8 cellular contexts compared by ENCODE assay signal in the genomic region with DNA sequence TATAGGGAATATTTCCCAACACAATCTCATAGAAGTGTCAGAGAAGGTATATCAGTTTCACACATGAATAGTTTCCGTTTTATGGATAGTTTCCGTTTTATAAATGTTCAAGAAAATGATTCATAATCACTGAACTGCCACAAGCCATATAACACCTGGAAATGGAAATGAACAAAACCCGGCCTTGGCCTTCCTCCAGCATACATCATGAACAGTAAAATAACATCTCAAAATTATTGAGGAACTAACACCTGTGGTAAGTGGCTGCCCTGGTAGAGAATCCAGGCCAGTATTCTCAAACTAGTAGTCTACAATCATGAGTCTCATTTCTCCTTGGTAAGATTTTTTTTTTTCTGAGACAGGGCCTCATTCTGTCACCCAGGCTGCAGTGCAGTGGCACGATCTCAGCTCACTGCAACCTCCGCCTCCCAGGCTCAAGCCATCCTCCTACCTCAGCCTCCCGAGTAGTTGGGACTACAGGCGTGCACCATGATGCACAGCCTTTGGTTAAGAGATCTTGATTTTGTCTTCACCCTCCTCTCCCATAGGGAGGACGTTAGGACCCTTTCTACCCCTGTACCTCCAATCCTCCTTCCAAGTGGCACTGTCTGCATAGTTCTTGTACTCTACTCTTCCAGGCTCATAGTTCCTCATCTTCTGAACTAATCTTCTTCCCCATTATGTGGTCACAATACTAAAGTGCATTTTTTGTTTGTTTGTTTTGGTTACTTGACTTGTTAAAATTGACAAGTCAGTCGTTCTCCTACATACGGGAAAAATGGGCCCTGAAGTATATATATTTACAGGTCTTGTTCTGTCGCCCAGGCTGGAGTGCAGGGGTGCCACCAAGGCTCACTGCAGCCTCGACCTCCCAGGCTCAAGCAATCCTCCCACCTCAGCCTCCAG. TPM values are rescaled to one million over a fixed set of nuclear protein-coding genes. Genes with fewer than 3 reads are reported as not detected.
A peak's percentile ranks its signal among the peaks of the same experiment; 100 is the strongest.
DNase-seq lines count a peak whose midpoint lies in the region; ATAC-seq and TF ChIP-seq lines count a peak whose summit lies in the region.

No MANE protein-coding gene starts in this region.

- H3K9ac ChIP-seq in HUES64 (ENCODE audit: low read depth, low read length): peak overlapping the region; percentile 75
- peak overlapping the region; percentile 98 for H3K9ac ChIP-seq in adipocyte (ENCODE audit: low read length)
- H3K9ac ChIP-seq in muscle layer of colon (ENCODE audit: low read length): no peak overlapping the region

- H3K4me3 ChIP-seq in GM06990 (replicated peaks; ENCODE audit: low read depth, low read length) (peak overlapping the region; percentile 57), HUES64 (ENCODE audit: low read length) (peak overlapping the region; percentile 65), adipocyte (ENCODE audit: low read length) (peak overlapping the region; percentile 91), muscle layer of colon (ENCODE audit: low read depth in 1 of 2, low read length in 2 of 2) (peak overlapping the region; percentile 34 to 38), upper lobe of right lung (peak overlapping the region; percentile 65)

- H3K27me3 ChIP-seq in GM06990 (replicated peaks; ENCODE audit: control insufficient read depth, insufficient read depth, low read length) (no peaks in the 10 kb centered on the region), HUES64 (ENCODE audit: insufficient read depth, low read length) (no peaks in the 10 kb centered on the region), adipocyte (replicated peaks; ENCODE audit: control insufficient read depth, insufficient read depth, low read length) (peaks cover 5% of the 10 kb centered on the region), muscle layer of colon (ENCODE audit: control insufficient read depth in 1 of 2, insufficient read depth in 2 of 2, low read length in 2 of 2) (no peaks in the 10 kb centered on the region), upper lobe of right lung (no peaks in the 10 kb centered on the region)

- TF ChIP-seq CTCF in GM06990 (IDR thresholded peaks at IDR 0.05; ENCODE audit: insufficient read depth, low read length, poor library complexity, severe bottlenecking) (no peak), upper lobe of right lung (IDR thresholded peaks at IDR 0.05) (no peak)

- 92% methylated on average over 12 of the region's 12 CpGs for WGBS in HUES64

- intact Hi-C loops in upper lobe of right lung (cut with DNase I): no loop called here

- no peaks in the 10 kb centered on the region for H3K9me3 ChIP-seq in HUES64 (ENCODE audit: insufficient read depth, low read depth, low read length)
- no peaks in the 10 kb centered on the region for H3K9me3 ChIP-seq in adipocyte (ENCODE audit: control insufficient read depth, low read length)
- H3K9me3 ChIP-seq in muscle layer of colon (ENCODE audit: low read length): no peaks in the 10 kb centered on the region
- no peaks in the 10 kb centered on the region for H3K9me3 ChIP-seq in upper lobe of right lung

- ATAC-seq in upper lobe of right lung (no peak), GM18519 (IDR thresholded peaks at IDR 0.05; ENCODE audit: low FRiP score, unreplicated experiment) (no peak), GM21526 (IDR thresholded peaks at IDR 0.05; ENCODE audit: low FRiP score, unreplicated experiment) (no peak)

- H3K36me3 ChIP-seq in GM06990 (ENCODE audit: control insufficient read depth, insufficient read depth, low read length) (no peaks in the 10 kb centered on the region), HUES64 (ENCODE audit: insufficient read depth, low read length) (no peaks in the 10 kb centered on the region), adipocyte (ENCODE audit: control insufficient read depth, insufficient read depth, low read length, severe bottlenecking) (no peaks in the 10 kb centered on the region), muscle layer of colon (ENCODE audit: insufficient read depth, low read length) (no peaks in the 10 kb centered on the region), upper lobe of right lung (no peaks in the 10 kb centered on the region)

- DNase-seq in GM06990 (ENCODE audit: extremely low read depth, insufficient read length) (peak; percentile 50), adipocyte (ENCODE audit: low read depth) (no peak), upper lobe of right lung (no peak)
- no peak for DNase-seq in activated effector memory CD4-positive, alpha-beta T cell treated with Interleukin-2 at 50 U/mL for 16 hours

- H3K4me1 ChIP-seq in HUES64 (ENCODE audit: insufficient read depth, low read length): 0 out of 2 replicates have a peak, but pooled peaks cover 3% of the 10 kb centered on the region
- H3K4me1 ChIP-seq in adipocyte (ENCODE audit: control insufficient read depth, insufficient read depth, low read length): peaks cover 9% of the 10 kb centered on the region
- no peaks in the 10 kb centered on the region for H3K4me1 ChIP-seq in muscle layer of colon (ENCODE audit: insufficient read depth, low read length)
- H3K4me1 ChIP-seq in upper lobe of right lung: peaks cover 14% of the 10 kb centered on the region

- no peak overlapping the region for H3K27ac ChIP-seq in HUES64 (ENCODE audit: low read depth, low read length)
- H3K27ac ChIP-seq in muscle layer of colon (ENCODE audit: low read depth, low read length): no peak overlapping the region
- H3K27ac ChIP-seq in upper lobe of right lung: peak overlapping the region; percentile 94

RNA-seq across cellular contexts. Expression of a gene that starts 15.0 kb away (rescaled TPM):
- polyA plus RNA-seq in HUES64 (2013, experiment 1 of 2): 6.3 TPM
- polyA plus RNA-seq in HUES64 (2013, experiment 2 of 2): 8.7 TPM
- 8.7 TPM for total RNA-seq in upper lobe of right lung

Comparison
In these comparisons a context has a peak if more than half of its experiments do, and no peak if none do; other contexts are left out.
1. H3K4me3 ChIP-seq: peak in every context shown above with its lines; median percentile 91 in adipocyte; 65 in HUES64; 65 in upper lobe of right lung; 57 in GM06990; 36 in muscle layer of colon.